ENCODE assay signal across 8 cellular contexts in the genomic region with DNA sequence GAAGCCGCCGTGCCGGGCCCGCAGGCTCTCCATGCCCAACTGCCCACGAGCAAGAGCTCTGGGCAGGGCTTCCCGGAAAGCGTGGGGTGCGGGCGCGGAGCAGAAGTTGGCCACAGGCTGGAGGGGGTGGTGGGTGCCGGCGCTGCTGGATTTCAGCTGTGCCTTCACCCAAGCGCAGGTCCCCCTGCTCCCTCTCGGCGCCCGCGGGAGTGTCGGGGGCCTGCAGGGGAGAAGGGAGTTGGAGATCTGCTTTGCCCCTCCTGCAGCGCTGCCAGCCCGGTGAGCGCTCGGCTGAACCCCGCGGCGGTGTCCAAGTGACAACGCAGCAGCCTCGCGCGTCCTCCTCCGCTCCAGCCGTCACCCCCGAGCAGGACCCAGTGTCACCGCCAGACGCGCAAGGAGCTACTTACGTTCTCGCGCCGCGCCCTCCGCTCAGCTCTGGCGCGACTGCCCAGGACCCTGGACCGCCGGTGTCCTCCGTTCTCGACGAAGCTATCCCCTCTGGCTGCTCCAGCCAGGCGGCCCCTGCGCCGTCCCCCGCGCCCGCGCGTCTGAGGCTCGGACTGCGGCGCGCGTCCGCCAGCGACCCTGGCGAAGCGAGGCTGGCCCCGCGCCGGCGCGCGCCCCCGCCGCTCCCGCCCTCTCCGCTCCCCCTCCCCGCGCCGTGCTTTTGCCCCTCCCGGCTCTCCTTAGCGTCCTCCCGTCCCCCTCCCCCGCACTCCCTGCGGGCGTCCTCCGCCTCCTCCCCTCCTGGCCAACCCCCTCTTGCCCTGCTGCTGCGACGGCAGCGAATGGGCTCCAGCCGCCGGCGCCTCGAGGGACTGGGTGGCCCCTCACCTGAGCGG. TPM values are rescaled to one million over a fixed set of nuclear protein-coding genes. Genes with fewer than 3 reads are reported as not detected.
DNase-seq lines count a peak whose midpoint lies in the region; TF ChIP-seq lines count a peak whose summit lies in the region.

Gene NRCAM (minus strand): TSS at position 604 of the 845 bp plus-strand sequence. CDS start 216,372 bp downstream, outside the sequence.

- H3K27me3 ChIP-seq in KMS-11 (ENCODE audit: insufficient read depth, low read depth) (no peaks in the 10 kb centered on the region), SJSA1 (replicated peaks) (peaks cover 71% of the 10 kb centered on the region), kidney epithelial cell (ENCODE audit: control insufficient read depth, insufficient read depth, low read length) (peaks cover 13% of the 10 kb centered on the region)

- H3K4me2 ChIP-seq in KMS-11, result peak within 1 kb of the TSS; percentile 80

- H3K27ac ChIP-seq in KMS-11, result peak within 1 kb of the TSS; percentile 34
- no peak within 1 kb of the TSS for H3K27ac ChIP-seq in SJSA1

- DNase-seq in activated T-cell treated with anti-CD3 and anti-CD28 coated beads for 48 hours (ENCODE audit: low read depth) (peak; percentile 36), activated T-cell treated with anti-CD3 and anti-CD28 coated beads for 4 hours (no peak), SJSA1 (ENCODE audit: low read depth in 1 of 2, low spot score in 2 of 2) (peak in 1 of 2 experiments; percentile 35), cerebellum (ENCODE audit: low spot score) (peak; percentile 82), kidney epithelial cell (ENCODE audit: low read depth) (no peak), HT-29 (ENCODE audit: low spot score) (no peak)
- DNase-seq in stimulated activated CD4-positive, alpha-beta T cell treated with anti-CD3 and anti-CD28 coated beads, Interleukin-15, amount 100 ng/mL, for 24 hours, result peak; percentile 58

- H3K4me3 ChIP-seq in KMS-11 (IDR thresholded peaks at IDR 0.05; ENCODE audit: insufficient read depth, low read depth, low read length) (peak within 1 kb of the TSS; percentile 19), SJSA1 (peak within 1 kb of the TSS; percentile 26), kidney epithelial cell (ENCODE audit: low read depth, low read length) (peak within 1 kb of the TSS; percentile 66)

- H3K9me3 ChIP-seq in SJSA1 (replicated peaks), result no peaks in the 10 kb centered on the region

- peak within 1 kb of the TSS; percentile 48 for H3K9ac ChIP-seq in KMS-11

- H2AFZ ChIP-seq in KMS-11 (ENCODE audit: low read depth), result peak within 1 kb of the TSS; percentile 80

- TF ChIP-seq CTCF in KMS-11 (conservative IDR thresholded peaks at IDR 0.05; ENCODE audit: low read depth, low read length) (no peak), kidney epithelial cell (IDR thresholded peaks at IDR 0.05; ENCODE audit: insufficient read depth, low read length, poor library complexity, severe bottlenecking) (no peak)

- H4K20me1 ChIP-seq in KMS-11 (ENCODE audit: insufficient read depth), result no peaks in the 10 kb centered on the region

- no peaks in the 10 kb centered on the region for H3K36me3 ChIP-seq in KMS-11 (ENCODE audit: insufficient read depth)
- H3K36me3 ChIP-seq in SJSA1, result no peaks in the 10 kb centered on the region
- no peaks in the 10 kb centered on the region for H3K36me3 ChIP-seq in kidney epithelial cell (ENCODE audit: control insufficient read depth, insufficient read depth, low read length)

- peaks cover 42% of the 10 kb centered on the region; the same call in 1 of the 2 replicates for H3K79me2 ChIP-seq in KMS-11 (ENCODE audit: insufficient read depth, low read depth)

- H3K4me1 ChIP-seq in KMS-11 (ENCODE audit: low read depth, poor library complexity, severe bottlenecking) (peaks cover 41% of the 10 kb centered on the region), SJSA1 (replicated peaks) (peaks cover 17% of the 10 kb centered on the region)

RNA-seq across cellular contexts. Expression of gene NRCAM, which starts in this region (rescaled TPM):
- not detected in 2 replicates for total RNA-seq in SJSA1 (2014; rRNA removed; shearing (Covaris generic))
- total RNA-seq in cerebellum (194 TPM), kidney epithelial cell (32.3 and 39.0 TPM in 2 replicates)
- 0.16 and 0.61 TPM in 2 replicates for total RNA-seq in HT-29 (2014; rRNA removed; shearing (Covaris generic))

Comparison
In these comparisons a context has a peak if more than half of its experiments do, and no peak if none do; other contexts are left out.
1. RNA of gene NRCAM (total RNA-seq): 194 TPM in cerebellum (single experiment) and 32.3 to 39.0 TPM in kidney epithelial cell; 0.16 to 0.61 TPM in HT-29 and not detected in SJSA1; every median in the first group is over 10 times any median in the second.
2. DNase-seq: peak in activated T-cell treated with anti-CD3 and anti-CD28 coated beads for 48 hours (single experiment), cerebellum (single experiment) and stimulated activated CD4-positive, alpha-beta T cell treated with anti-CD3 and anti-CD28 coated beads, Interleukin-15, amount 100 ng/mL, for 24 hours (single experiment); none in activated T-cell treated with anti-CD3 and anti-CD28 coated beads for 4 hours (single experiment), kidney epithelial cell (single experiment) and HT-29 (single experiment).
3. Peak in every context shown above with its lines, with median percentiles within 50 percentile points of each other: H3K4me3 ChIP-seq.